Comparison of ENCODE assay signal across 8 cellular contexts in the genomic region with DNA sequence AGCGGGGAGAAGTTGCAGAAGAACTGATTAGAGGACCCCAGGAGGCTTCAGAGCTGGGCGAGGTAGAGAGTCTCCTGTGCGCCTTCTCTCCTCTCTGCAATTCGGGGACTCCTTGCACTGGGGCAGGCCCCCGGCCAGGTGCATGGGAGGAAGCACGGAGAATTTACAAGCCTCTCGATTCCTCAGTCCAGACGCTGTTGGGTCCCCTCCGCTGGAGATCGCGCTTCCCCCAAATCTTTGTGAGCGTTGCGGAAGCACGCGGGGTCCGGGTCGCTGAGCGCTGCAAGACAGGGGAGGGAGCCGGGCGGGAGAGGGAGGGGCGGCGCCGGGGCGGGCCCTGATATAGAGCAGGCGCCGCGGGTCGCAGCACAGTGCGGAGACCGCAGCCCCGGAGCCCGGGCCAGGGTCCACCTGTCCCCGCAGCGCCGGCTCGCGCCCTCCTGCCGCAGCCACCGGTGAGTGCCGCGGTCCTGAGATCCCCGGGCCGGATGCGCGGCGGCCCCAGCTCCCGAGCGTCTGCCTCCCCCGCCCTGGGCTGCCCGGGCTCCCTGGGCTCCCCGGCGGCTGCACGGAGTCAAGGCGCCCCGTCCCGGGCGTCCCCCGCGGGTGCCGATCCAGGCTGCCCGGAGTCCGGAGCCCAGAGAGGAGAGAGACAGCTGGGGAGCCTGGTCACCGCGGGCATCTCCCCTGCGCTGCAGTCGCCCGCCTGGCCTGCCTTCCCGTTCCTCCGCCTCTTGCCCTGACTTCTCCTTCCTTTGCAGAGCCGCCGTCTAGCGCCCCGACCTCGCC. TPM values are rescaled to one million over a fixed set of nuclear protein-coding genes. Genes with fewer than 3 reads are reported as not detected.
A peak's percentile ranks its signal among the peaks of the same experiment; 100 is the strongest.
DNase-seq lines count a peak whose midpoint lies in the region; ATAC-seq and TF ChIP-seq lines count a peak whose summit lies in the region.

A gene (plus strand): TSS at position 369 of the 789 bp plus-strand sequence. CDS start 424 bp downstream, outside the sequence.

- TF ChIP-seq CTCF in HL-60 (IDR thresholded peaks at IDR 0.05; ENCODE audit: insufficient read depth, low read length) (no peak), right lobe of liver (IDR thresholded peaks at IDR 0.05) (no peak)

- peak within 1 kb of the TSS; percentile 93 for H3K4me3 Mint-ChIP-seq in dendritic cell treated with granulocyte-macrophage colony-stimulating factor and Interleukin-4, amounts not matched to agents 40 ng/mL and 50 ng/mL, for 4 days
- H3K4me3 Mint-ChIP-seq in stimulated activated effector memory CD8-positive, alpha-beta T cell treated with anti-CD3 and anti-CD28 coated beads, Interleukin-12 subunit alpha, Interleukin-12 subunit beta, amount 100 ng/mL, for 72 hours, result peak within 1 kb of the TSS; percentile 89

- peaks cover 79% of the 10 kb centered on the region for H3K4me1 Mint-ChIP-seq in dendritic cell treated with granulocyte-macrophage colony-stimulating factor and Interleukin-4, amounts not matched to agents 40 ng/mL and 50 ng/mL, for 4 days (ENCODE audit: low read depth)
- peaks cover 40% of the 10 kb centered on the region for H3K4me1 Mint-ChIP-seq in stimulated activated effector memory CD8-positive, alpha-beta T cell treated with anti-CD3 and anti-CD28 coated beads, Interleukin-12 subunit alpha, Interleukin-12 subunit beta, amount 100 ng/mL, for 72 hours

- peaks cover 57% of the 10 kb centered on the region for H3K36me3 Mint-ChIP-seq in dendritic cell treated with granulocyte-macrophage colony-stimulating factor and Interleukin-4, amounts not matched to agents 40 ng/mL and 50 ng/mL, for 4 days (ENCODE audit: low read depth)
- peaks cover 12% of the 10 kb centered on the region for H3K36me3 Mint-ChIP-seq in stimulated activated effector memory CD8-positive, alpha-beta T cell treated with anti-CD3 and anti-CD28 coated beads, Interleukin-12 subunit alpha, Interleukin-12 subunit beta, amount 100 ng/mL, for 72 hours

- no peaks in the 10 kb centered on the region for H3K9me3 ChIP-seq in right lobe of liver

- WGBS in right lobe of liver (ENCODE audit: insufficient coverage, low coverage, low lambda C conversion rate, missing lambda C conversion rate), result 7% methylated on average over 13 of the region's 74 CpGs

- H3K27ac Mint-ChIP-seq in dendritic cell treated with granulocyte-macrophage colony-stimulating factor and Interleukin-4, amounts not matched to agents 40 ng/mL and 50 ng/mL, for 4 days, result peak within 1 kb of the TSS; percentile 93
- peak within 1 kb of the TSS; percentile 48 for H3K27ac Mint-ChIP-seq in stimulated activated effector memory CD8-positive, alpha-beta T cell treated with anti-CD3 and anti-CD28 coated beads, Interleukin-12 subunit alpha, Interleukin-12 subunit beta, amount 100 ng/mL, for 72 hours

- H3K27ac ChIP-seq in HL-60 (replicated peaks) (peak within 1 kb of the TSS; percentile 96), right lobe of liver (peak within 1 kb of the TSS in 2 of 3 donors; percentile 12 to 40)

- ATAC-seq in right lobe of liver (peak; percentile 43 to 60 (median 57)), HG03095 (IDR thresholded peaks at IDR 0.05; ENCODE audit: unreplicated experiment) (no peak)
- peak; percentile 64 for ATAC-seq in stimulated activated effector memory CD8-positive, alpha-beta T cell treated with anti-CD3 and anti-CD28 coated beads, Interleukin-12 subunit alpha, Interleukin-12 subunit beta, amount 100 ng/mL, for 72 hours

- peak within 1 kb of the TSS; percentile 79 for H3K4me3 ChIP-seq in HL-60 (replicated peaks; ENCODE audit: insufficient read depth, low read length)
- peak within 1 kb of the TSS; percentile 45 to 52 (median 48) for H3K4me3 ChIP-seq in right lobe of liver

- H3K27me3 ChIP-seq in HL-60 (ENCODE audit: insufficient read depth, poor library complexity, severe bottlenecking), result no peaks in the 10 kb centered on the region
- H3K27me3 ChIP-seq in right lobe of liver, result peaks cover 0 to 10% of the 10 kb centered on the region in 2 donors

- TF ChIP-seq POLR2A in right lobe of liver (IDR thresholded peaks at IDR 0.05), result peak; percentile 37

- H3K9me3 Mint-ChIP-seq in dendritic cell treated with granulocyte-macrophage colony-stimulating factor and Interleukin-4, amounts not matched to agents 40 ng/mL and 50 ng/mL, for 4 days, result no peaks in the 10 kb centered on the region
- H3K9me3 Mint-ChIP-seq in stimulated activated effector memory CD8-positive, alpha-beta T cell treated with anti-CD3 and anti-CD28 coated beads, Interleukin-12 subunit alpha, Interleukin-12 subunit beta, amount 100 ng/mL, for 72 hours, result no peaks in the 10 kb centered on the region

- H3K27me3 Mint-ChIP-seq in dendritic cell treated with granulocyte-macrophage colony-stimulating factor and Interleukin-4, amounts not matched to agents 40 ng/mL and 50 ng/mL, for 4 days, result no peaks in the 10 kb centered on the region

- intact Hi-C loops in dendritic cell treated with granulocyte-macrophage colony-stimulating factor and Interleukin-4, amounts not matched to agents 40 ng/mL and 50 ng/mL, for 4 days (cut with micrococcal nuclease), result loop anchor here (1.0 kb wide), 1 partner anchor 23 kb away; no protein-coding TSS in a partner anchor
- intact Hi-C loops in right lobe of liver (cut with DNase I), result no loop called here

- H3K4me1 ChIP-seq in right lobe of liver, result peaks cover 0 to 13% (median 0%) of the 10 kb centered on the region in 4 donors

- DNase-seq in GDM1 (lab: John Stamatoyannopoulos, UW) (peak; percentile 41), HL-60 (ENCODE audit: low read depth in 1 of 2, low spot score in 1 of 2) (peak in 1 of 2 experiments; percentile 82), T-helper 22 cell (ENCODE audit: low read depth) (peak; percentile 17), right lobe of liver (peak; percentile 55 to 73 (median 65)), NCI-H2029 (lab: John Stamatoyannopoulos, UW) (no peak)
- peak in 1 of 2 donors; percentile 68 for DNase-seq in stimulated activated effector memory CD8-positive, alpha-beta T cell treated with anti-CD3 and anti-CD28 coated beads, Interleukin-12 subunit alpha, Interleukin-12 subunit beta, amount 100 ng/mL, for 72 hours (ENCODE audit: low spot score in 2 of 2)

- no peaks in the 10 kb centered on the region for H3K36me3 ChIP-seq in right lobe of liver

RNA-seq across cellular contexts. Expression of the gene that starts here (rescaled TPM):
- total RNA-seq in right lobe of liver, result 1 to 10 TPM in 2 of 6 experiments, under 1 TPM in 4; 0.24 to 4.3 (median 0.87) TPM
